In the genomic region with DNA sequence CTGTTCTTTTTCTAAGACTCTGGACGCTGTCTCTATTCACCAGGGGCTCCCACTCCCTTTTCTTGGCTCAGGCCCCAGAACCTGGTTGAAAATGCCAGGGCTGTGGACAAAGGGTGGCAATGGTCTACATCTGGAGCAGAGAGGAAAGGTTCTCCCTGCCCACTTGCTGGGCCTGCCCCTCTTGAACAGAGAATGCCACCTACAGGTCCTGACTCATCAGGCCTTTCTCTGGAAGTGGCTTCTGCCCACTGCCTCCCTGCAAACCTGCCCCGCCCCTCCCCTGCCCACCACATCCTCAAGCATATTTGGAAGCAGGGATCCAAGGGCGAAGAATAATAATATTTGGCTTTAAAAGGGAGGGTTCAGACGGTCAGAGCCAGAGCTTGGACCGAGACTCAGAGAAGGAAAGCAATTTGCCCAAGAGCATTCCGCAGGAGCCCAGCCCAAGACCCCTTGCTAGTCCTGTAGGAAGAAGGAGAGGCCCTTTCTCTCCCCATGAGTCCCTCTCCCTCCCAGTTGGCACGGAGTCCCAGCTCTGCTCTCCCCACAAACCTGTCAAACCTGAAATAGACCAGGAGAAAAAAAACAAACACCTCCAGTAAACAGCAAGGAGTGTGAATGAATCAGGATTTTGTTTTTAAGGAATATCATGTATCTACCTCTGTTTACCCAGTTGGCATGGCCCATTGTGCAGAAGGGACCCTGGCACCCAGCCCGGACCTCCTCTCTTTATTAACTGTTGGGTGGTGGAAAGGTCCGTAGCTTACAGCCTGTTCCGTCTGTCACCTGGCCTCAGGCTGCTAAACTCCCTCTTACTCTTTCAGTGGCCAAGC, we compare ENCODE assay signal across 8 cellular contexts. TPM values are rescaled to one million over a fixed set of nuclear protein-coding genes. Genes with fewer than 3 reads are reported as not detected.
DNase-seq lines count a peak whose midpoint lies in the region; ATAC-seq and TF ChIP-seq lines count a peak whose summit lies in the region.

No MANE protein-coding gene starts in this region.

- no peaks in the 10 kb centered on the region for H3K27me3 ChIP-seq in esophagus muscularis mucosa

- no peak overlapping the region for H3K27ac Mint-ChIP-seq in stimulated activated naive CD8-positive, alpha-beta T cell treated with anti-CD3 and anti-CD28 coated beads, Interleukin-15, amount 100 ng/mL, for 72 hours

- H3K9me3 Mint-ChIP-seq in stimulated activated naive CD8-positive, alpha-beta T cell treated with anti-CD3 and anti-CD28 coated beads, Interleukin-15, amount 100 ng/mL, for 72 hours, result no peaks in the 10 kb centered on the region

- ATAC-seq in stimulated activated naive CD8-positive, alpha-beta T cell treated with anti-CD3 and anti-CD28 coated beads, Interleukin-15, Interleukin-2, amounts not matched to agents 100 U/mL and 50 U/mL, for 24 hours, result peak; percentile 26
- ATAC-seq in stimulated activated naive CD8-positive, alpha-beta T cell treated with anti-CD3 and anti-CD28 coated beads, Interleukin-15, amount 100 ng/mL, for 72 hours, result no peak
- no peak for ATAC-seq in HG03280 (IDR thresholded peaks at IDR 0.05; ENCODE audit: unreplicated experiment)
- ATAC-seq in GM21576 (IDR thresholded peaks at IDR 0.05; ENCODE audit: unreplicated experiment), result no peak
- no peak for ATAC-seq in GM21723 (IDR thresholded peaks at IDR 0.05; ENCODE audit: unreplicated experiment)

- H3K27ac ChIP-seq in esophagus muscularis mucosa (replicated peaks in 1 of 4), result peak overlapping the region; percentile 68 to 78 (median 75)

- H3K9me3 ChIP-seq in esophagus muscularis mucosa, result no peaks in the 10 kb centered on the region

- peaks cover 51% of the 10 kb centered on the region for H3K4me1 Mint-ChIP-seq in stimulated activated naive CD8-positive, alpha-beta T cell treated with anti-CD3 and anti-CD28 coated beads, Interleukin-15, amount 100 ng/mL, for 72 hours

- no peak for TF ChIP-seq POLR2A in esophagus muscularis mucosa (IDR thresholded peaks at IDR 0.05; ENCODE audit: low read depth)

- peaks cover 42 to 67% (median 63%) of the 10 kb centered on the region in 4 donors for H3K4me1 ChIP-seq in esophagus muscularis mucosa

- TF ChIP-seq EP300 in esophagus muscularis mucosa (IDR thresholded peaks at IDR 0.05), result no peak

- TF ChIP-seq CTCF in esophagus muscularis mucosa (IDR thresholded peaks at IDR 0.05), result no peak

- H3K36me3 ChIP-seq in esophagus muscularis mucosa, result no peaks in the 10 kb centered on the region

- no peak overlapping the region for H3K4me3 ChIP-seq in esophagus muscularis mucosa

- no peak overlapping the region for H3K4me3 Mint-ChIP-seq in stimulated activated naive CD8-positive, alpha-beta T cell treated with anti-CD3 and anti-CD28 coated beads, Interleukin-15, amount 100 ng/mL, for 72 hours

- H3K27me3 Mint-ChIP-seq in stimulated activated naive CD8-positive, alpha-beta T cell treated with anti-CD3 and anti-CD28 coated beads, Interleukin-15, amount 100 ng/mL, for 72 hours, result peaks cover 7% of the 10 kb centered on the region

- intact Hi-C loops in esophagus muscularis mucosa (cut with DNase I), result no loop called here

- 44% methylated on average over 8 of the region's 10 CpGs for WGBS in esophagus muscularis mucosa

- peak; percentile 66 for DNase-seq in stimulated activated naive CD8-positive, alpha-beta T cell treated with anti-CD3 and anti-CD28 coated beads, Interleukin-15, Interleukin-2, amounts not matched to agents 100 U/mL and 50 U/mL, for 24 hours
- no peak for DNase-seq in stimulated activated naive CD8-positive, alpha-beta T cell treated with anti-CD3 and anti-CD28 coated beads, Interleukin-15, amount 100 ng/mL, for 72 hours
- DNase-seq in RPMI7951 (ENCODE audit: low read depth), result peak; percentile 84
- no peak for DNase-seq in esophagus muscularis mucosa (ENCODE audit: extremely low spot score)
- peak; percentile 20 to 33 for DNase-seq in stimulated activated CD4-positive, alpha-beta T cell treated with anti-CD3 and anti-CD28 coated beads, Interleukin-4, amount 100 ng/mL, for 4 hours

RNA-seq across cellular contexts. Expression of a gene that starts 37.8 kb away (rescaled TPM):
- total RNA-seq in RPMI7951 (2014; rRNA removed; shearing (Covaris generic)), result 10.3 and 12.4 TPM in 2 replicates
- 10 to 100 TPM; 17.2 to 34.0 (median 19.8) TPM for total RNA-seq in esophagus muscularis mucosa

Comparison
In these comparisons a context has a peak if more than half of its experiments do, and no peak if none do; other contexts are left out.
1. DNase-seq: peak in stimulated activated naive CD8-positive, alpha-beta T cell treated with anti-CD3 and anti-CD28 coated beads, Interleukin-15, Interleukin-2, amounts not matched to agents 100 U/mL and 50 U/mL, for 24 hours (single experiment), RPMI7951 (single experiment) and stimulated activated CD4-positive, alpha-beta T cell treated with anti-CD3 and anti-CD28 coated beads, Interleukin-4, amount 100 ng/mL, for 4 hours (2 of 2); none in stimulated activated naive CD8-positive, alpha-beta T cell treated with anti-CD3 and anti-CD28 coated beads, Interleukin-15, amount 100 ng/mL, for 72 hours (0 of 2) and esophagus muscularis mucosa (single experiment).